Comparison of ENCODE assay signal across 8 cellular contexts in genomic region chr10:80203835-80204148, GRCh38. TPM values are rescaled to one million over a fixed set of nuclear protein-coding genes. Genes with fewer than 3 reads are reported as not detected.
DNase-seq lines count a peak whose midpoint lies in the region; ATAC-seq, FAIRE-seq and TF ChIP-seq lines count a peak whose summit lies in the region.

No MANE protein-coding gene starts in this region.

- H3K4me1 Mint-ChIP-seq in effector memory CD8-positive, alpha-beta T cell (ENCODE audit: low read depth in 2 of 2), result peaks cover 49 to 56% of the 10 kb centered on the region in 2 donors

- no peaks in the 10 kb centered on the region for H3K9me3 Mint-ChIP-seq in effector memory CD8-positive, alpha-beta T cell

- TF ChIP-seq CTCF in GM06990 (IDR thresholded peaks at IDR 0.05; ENCODE audit: insufficient read depth, low read length, poor library complexity, severe bottlenecking), result no peak
- no peak for TF ChIP-seq CTCF in LNCaP clone FGC (IDR thresholded peaks at IDR 0.05; ENCODE audit: control insufficient read depth, extremely low read depth, insufficient read depth)
- TF ChIP-seq CTCF in pancreas (IDR thresholded peaks at IDR 0.05), result no peak

- ATAC-seq in effector memory CD8-positive, alpha-beta T cell (replicated peaks), result no peak
- ATAC-seq in pancreas (peak in 3 of 4 donors; percentile 0 to 8 (median 1)), GM21381 (IDR thresholded peaks at IDR 0.05; ENCODE audit: unreplicated experiment) (no peak)

- H3K36me3 ChIP-seq in GM06990 (ENCODE audit: control insufficient read depth, insufficient read depth, low read length) (no peaks in the 10 kb centered on the region), pancreas (no peaks in the 10 kb centered on the region)

- DNase-seq in GM06990 (ENCODE audit: extremely low read depth, insufficient read length) (no peak), LNCaP clone FGC (ENCODE audit: low read depth) (no peak), pancreas (no peak), SKM-1 treated with dmso at 0.1 percent for 144 hours (lab: John Stamatoyannopoulos, UW; ENCODE audit: unreplicated experiment) (no peak), kidney tubule cell (ENCODE audit: low spot score) (no peak)
- no peak for DNase-seq in effector memory CD8-positive, alpha-beta T cell
- no peak for DNase-seq in stimulated activated naive CD4-positive, alpha-beta T cell treated with Interleukin-2 at 50 U/mL for 16 hours (lab: John Stamatoyannopoulos, UW)

- H3K27ac Mint-ChIP-seq in effector memory CD8-positive, alpha-beta T cell, result peak overlapping the region; percentile 53 to 76

- H3K4me1 ChIP-seq in pancreas, result peaks cover 37 to 54% (median 41%) of the 10 kb centered on the region in 3 donors

- no peaks in the 10 kb centered on the region for H3K27me3 ChIP-seq in GM06990 (replicated peaks; ENCODE audit: control insufficient read depth, insufficient read depth, low read length)
- H3K27me3 ChIP-seq in pancreas, result no peaks in the 10 kb centered on the region

- peaks cover 12% of the 10 kb centered on the region for H3K36me3 Mint-ChIP-seq in effector memory CD8-positive, alpha-beta T cell (ENCODE audit: insufficient read depth)

- H3K4me3 Mint-ChIP-seq in effector memory CD8-positive, alpha-beta T cell, result peak overlapping the region; percentile 63 to 78

- no peaks in the 10 kb centered on the region for H3K27me3 Mint-ChIP-seq in effector memory CD8-positive, alpha-beta T cell

- H3K27ac ChIP-seq in pancreas, result peak overlapping the region; percentile 96 to 99 (median 98)

- intact Hi-C loops in pancreas (cut with DNase I), result loop anchor here in 1 of 3 donors (10.0 kb wide), 1 partner anchor 49 kb away; no protein-coding TSS in a partner anchor

- no peaks in the 10 kb centered on the region for H3K9me3 ChIP-seq in pancreas

- FAIRE-seq in pancreas (lab: Jason Lieb, UNC), result no peak

- H3K4me3 ChIP-seq in GM06990 (replicated peaks; ENCODE audit: low read depth, low read length), result peak overlapping the region; percentile 69
- H3K4me3 ChIP-seq in LNCaP clone FGC (ENCODE audit: low read depth, low read length), result peak overlapping the region; percentile 83
- H3K4me3 ChIP-seq in pancreas, result peak overlapping the region in 3 of 4 donors; percentile 80 to 94 (median 93)

- WGBS in pancreas, 2 donors, result 2 to 3% methylated on average over 2 of the region's 2 CpGs

RNA-seq across cellular contexts. Expression of gene ANXA11, which starts 1.5 kb away (rescaled TPM):
- total RNA-seq in pancreas, result 100 to 1,000 TPM in 2 of 6 donors, 10 to 100 TPM in 4; 74.0 to 140 (median 91.8) TPM
- polyA plus RNA-seq in pancreas, result 100 to 1,000 TPM; 128 to 193 TPM

Comparison
In these comparisons a context has a peak if more than half of its experiments do, and no peak if none do; other contexts are left out.
1. ATAC-seq: peak in pancreas (3 of 4); none in effector memory CD8-positive, alpha-beta T cell (single experiment) and GM21381 (single experiment).
2. Peak in every context shown above with its lines, with median percentiles within 50 percentile points of each other: H3K4me3 ChIP-seq.